In genomic region chr21:30842990-30843389, GRCh38 we compare ENCODE assay signal across 27 cellular contexts. TPM values are rescaled to one million over a fixed set of nuclear protein-coding genes. Genes with fewer than 3 reads are reported as not detected.
"Had no signal": no experiment of that assay in that cellular context is flagged by ENCODE, and none has a peak within 500 bp of the region (broad histone marks: within the 10 kb centered on the region; RNA-seq: fewer than 3 reads in every experiment).

No MANE protein-coding gene starts in this region.

- H3K27ac Mint-ChIP-seq: activated naive CD4-positive, alpha-beta T cell treated with anti-CD3 and anti-CD28 coated beads for 36 hours; activated naive CD8-positive, alpha-beta T cell treated with anti-CD3 and anti-CD28 coated beads, Interleukin-2, amount 10 ng/mL, durations not matched to agents 7 days and 5 days; immature natural killer cell; natural killer cell; stimulated activated effector memory CD8-positive, alpha-beta T cell treated with anti-CD3 and anti-CD28 coated beads, Interleukin-12 subunit alpha, Interleukin-12 subunit beta, amount 100 ng/mL, for 72 hours; WTC11 had no signal

- DNase-seq: activated CD8-positive, alpha-beta memory T cell treated with anti-CD3 and anti-CD28 coated beads, Interleukin-2, amount 50 U/mL, for 4 hours; activated effector memory CD4-positive, alpha-beta T cell treated with Interleukin-2 at 50 U/mL for 16 hours; activated naive CD4-positive, alpha-beta T cell treated with anti-CD3 and anti-CD28 coated beads for 36 hours; activated naive CD8-positive, alpha-beta T cell treated with anti-CD3 and anti-CD28 coated beads, Interleukin-2, amount 10 ng/mL, durations not matched to agents 7 days and 5 days; activated T-cell treated with anti-CD3 and anti-CD28 coated beads, Interleukin-2, amount 50 U/mL, for 4 hours; amygdala; immature natural killer cell; natural killer cell; pancreas; right cardiac atrium; stimulated activated CD4-positive, alpha-beta T cell treated with anti-CD3 and anti-CD28 coated beads, Interleukin-2, amount 100 ng/mL, for 24 hours; T1000; trophoblast cell had no signal

- H3K4me3 ChIP-seq: coronary artery, lung, pancreas, skin epidermis, vagina had no signal

- H3K27me3 ChIP-seq: pancreas, vagina had no signal

- H3K36me3 Mint-ChIP-seq: activated naive CD8-positive, alpha-beta T cell treated with anti-CD3 and anti-CD28 coated beads, Interleukin-2, amount 10 ng/mL, durations not matched to agents 7 days and 5 days; natural killer cell; stimulated activated effector memory CD8-positive, alpha-beta T cell treated with anti-CD3 and anti-CD28 coated beads, Interleukin-12 subunit alpha, Interleukin-12 subunit beta, amount 100 ng/mL, for 72 hours; WTC11 had no signal

- ATAC-seq: activated T-cell treated with anti-CD3 and anti-CD28 coated beads, Interleukin-2, amount 50 U/mL, for 4 hours; left lobe of liver; natural killer cell; pancreas; right cardiac atrium; stimulated activated effector memory CD8-positive, alpha-beta T cell treated with anti-CD3 and anti-CD28 coated beads, Interleukin-12 subunit alpha, Interleukin-12 subunit beta, amount 100 ng/mL, for 72 hours; WTC11 had no signal

- H3K9me3 Mint-ChIP-seq: activated naive CD4-positive, alpha-beta T cell treated with anti-CD3 and anti-CD28 coated beads for 36 hours; activated naive CD8-positive, alpha-beta T cell treated with anti-CD3 and anti-CD28 coated beads, Interleukin-2, amount 10 ng/mL, durations not matched to agents 7 days and 5 days; activated T-cell treated with anti-CD3 and anti-CD28 coated beads, Interleukin-2, amount 50 U/mL, for 4 hours; stimulated activated effector memory CD8-positive, alpha-beta T cell treated with anti-CD3 and anti-CD28 coated beads, Interleukin-12 subunit alpha, Interleukin-12 subunit beta, amount 100 ng/mL, for 72 hours; WTC11 had no signal

- H3K4me1 ChIP-seq: pancreas, vagina had no signal

- H3K27ac ChIP-seq: coronary artery, pancreas, skin epidermis, vagina had no signal

- H3K4me1 Mint-ChIP-seq: activated naive CD8-positive, alpha-beta T cell treated with anti-CD3 and anti-CD28 coated beads, Interleukin-2, amount 10 ng/mL, durations not matched to agents 7 days and 5 days; immature natural killer cell; natural killer cell; stimulated activated effector memory CD8-positive, alpha-beta T cell treated with anti-CD3 and anti-CD28 coated beads, Interleukin-12 subunit alpha, Interleukin-12 subunit beta, amount 100 ng/mL, for 72 hours; WTC11 had no signal

- H3K9me3 ChIP-seq: pancreas, vagina had no signal

- H3K36me3 ChIP-seq: pancreas, vagina had no signal

- H3K4me3 Mint-ChIP-seq: activated naive CD4-positive, alpha-beta T cell treated with anti-CD3 and anti-CD28 coated beads for 36 hours; activated naive CD8-positive, alpha-beta T cell treated with anti-CD3 and anti-CD28 coated beads, Interleukin-2, amount 10 ng/mL, durations not matched to agents 7 days and 5 days; activated T-cell treated with anti-CD3 and anti-CD28 coated beads, Interleukin-2, amount 50 U/mL, for 4 hours; immature natural killer cell; natural killer cell; stimulated activated effector memory CD8-positive, alpha-beta T cell treated with anti-CD3 and anti-CD28 coated beads, Interleukin-12 subunit alpha, Interleukin-12 subunit beta, amount 100 ng/mL, for 72 hours; WTC11 had no signal

RNA-seq across cellular contexts. Expression of gene KRTAP7-1, which starts 13.4 kb away (rescaled TPM):
- total RNA-seq: activated naive CD4-positive, alpha-beta T cell treated with anti-CD3 and anti-CD28 coated beads for 36 hours; activated naive CD8-positive, alpha-beta T cell treated with anti-CD3 and anti-CD28 coated beads, Interleukin-2, amount 10 ng/mL, durations not matched to agents 7 days and 5 days; activated T-cell treated with anti-CD3 and anti-CD28 coated beads, Interleukin-2, amount 50 U/mL, for 4 hours; bronchial epithelial cell; epithelial cell of proximal tubule; fibroblast of villous mesenchyme; kidney epithelial cell; left lobe of liver; lung; natural killer cell; pancreas; pulmonary artery endothelial cell; right cardiac atrium; T-helper 1 cell treated with Interleukin-12 subunit alpha and Interleukin-12 subunit beta and Interleukin-4 antibody, amounts not matched to agents 30 ng/mL and 1 ng/mL, for 36 hours; temporal lobe; vagina; WTC11 had no signal

RNA-seq across cellular contexts. Expression of gene KRTAP8-1, which starts 29.9 kb away (rescaled TPM):
- total RNA-seq: activated naive CD4-positive, alpha-beta T cell treated with anti-CD3 and anti-CD28 coated beads for 36 hours; activated naive CD8-positive, alpha-beta T cell treated with anti-CD3 and anti-CD28 coated beads, Interleukin-2, amount 10 ng/mL, durations not matched to agents 7 days and 5 days; activated T-cell treated with anti-CD3 and anti-CD28 coated beads, Interleukin-2, amount 50 U/mL, for 4 hours; bronchial epithelial cell; epithelial cell of proximal tubule; fibroblast of villous mesenchyme; kidney epithelial cell; left lobe of liver; lung; natural killer cell; pancreas; pulmonary artery endothelial cell; right cardiac atrium; T-helper 1 cell treated with Interleukin-12 subunit alpha and Interleukin-12 subunit beta and Interleukin-4 antibody, amounts not matched to agents 30 ng/mL and 1 ng/mL, for 36 hours; temporal lobe; vagina; WTC11 had no signal

RNA-seq across cellular contexts. Expression of gene KRTAP11-1, which starts 38.4 kb away (rescaled TPM):
- total RNA-seq: activated naive CD4-positive, alpha-beta T cell treated with anti-CD3 and anti-CD28 coated beads for 36 hours; activated naive CD8-positive, alpha-beta T cell treated with anti-CD3 and anti-CD28 coated beads, Interleukin-2, amount 10 ng/mL, durations not matched to agents 7 days and 5 days; activated T-cell treated with anti-CD3 and anti-CD28 coated beads, Interleukin-2, amount 50 U/mL, for 4 hours; bronchial epithelial cell; epithelial cell of proximal tubule; fibroblast of villous mesenchyme; kidney epithelial cell; left lobe of liver; lung; natural killer cell; pancreas; pulmonary artery endothelial cell; right cardiac atrium; T-helper 1 cell treated with Interleukin-12 subunit alpha and Interleukin-12 subunit beta and Interleukin-4 antibody, amounts not matched to agents 30 ng/mL and 1 ng/mL, for 36 hours; temporal lobe; vagina; WTC11 had no signal
